ENCODE assay signal across 8 cellular contexts in the genomic region with DNA sequence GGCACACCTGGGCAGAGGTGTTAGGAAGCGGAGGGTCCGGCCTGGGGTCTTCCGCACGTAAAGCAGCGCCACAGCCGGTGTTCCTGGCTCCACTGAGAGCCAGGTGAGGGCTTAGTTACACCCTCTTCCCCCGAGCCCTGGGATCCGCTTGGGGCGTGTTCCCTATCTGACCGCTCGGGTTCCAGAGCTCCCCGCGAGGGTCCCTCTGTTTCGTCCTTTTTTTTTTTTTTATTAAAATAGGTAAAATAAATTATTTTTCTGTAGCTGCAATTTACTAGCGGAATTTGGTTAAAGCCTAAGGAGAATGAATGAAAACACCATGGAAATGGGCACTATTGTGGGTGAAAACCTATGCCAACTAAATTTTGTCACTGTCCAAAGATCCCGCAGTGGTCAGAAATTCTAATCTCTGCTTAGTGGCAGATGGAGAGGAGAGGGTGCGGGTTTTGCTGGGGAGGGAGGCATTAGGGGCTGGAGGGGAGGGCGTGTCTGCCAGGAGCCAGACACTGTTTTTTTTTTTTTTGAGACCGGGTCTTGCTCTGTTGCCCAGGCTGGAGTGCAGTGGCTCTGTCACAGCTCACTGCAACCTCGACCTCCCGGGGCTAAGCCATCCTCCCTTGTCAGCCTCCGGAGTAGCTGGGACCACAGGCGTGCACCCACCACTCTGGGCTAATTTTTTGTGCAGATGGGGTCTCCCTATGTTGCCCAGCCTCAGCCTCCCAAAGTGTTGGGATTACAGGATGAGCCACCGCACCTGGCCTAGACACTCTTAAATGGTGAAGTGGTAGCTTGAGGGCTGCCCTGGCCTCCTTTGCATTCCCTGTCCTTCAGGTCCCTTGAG. TPM values are rescaled to one million over a fixed set of nuclear protein-coding genes. Genes with fewer than 3 reads are reported as not detected.
A peak's percentile ranks its signal among the peaks of the same experiment; 100 is the strongest.
DNase-seq lines count a peak whose midpoint lies in the region; ATAC-seq and TF ChIP-seq lines count a peak whose summit lies in the region.

No MANE protein-coding gene starts in this region.

- peak overlapping the region; percentile 93 for H3K4me3 ChIP-seq in skeletal muscle cell (ENCODE audit: low read depth, low read length)

- ATAC-seq in GM18873 (IDR thresholded peaks at IDR 0.05; ENCODE audit: low FRiP score, unreplicated experiment), result peak; percentile 6
- ATAC-seq in HG02870 (IDR thresholded peaks at IDR 0.05; ENCODE audit: unreplicated experiment), result peak; percentile 4
- ATAC-seq in left lobe of liver, result no peak

- no peaks in the 10 kb centered on the region for H3K36me3 Mint-ChIP-seq in glutamatergic neuron (ENCODE audit: unreplicated experiment)

- peaks cover 12% of the 10 kb centered on the region for H3K27me3 Mint-ChIP-seq in glutamatergic neuron (ENCODE audit: unreplicated experiment)

- TF ChIP-seq CTCF in VCaP (conservative IDR thresholded peaks at IDR 0.05), result no peak
- TF ChIP-seq CTCF in glutamatergic neuron (IDR thresholded peaks at IDR 0.05; ENCODE audit: partially characterized antibody, unreplicated experiment), result no peak

- H3K4me3 Mint-ChIP-seq in glutamatergic neuron (ENCODE audit: unreplicated experiment), result peak overlapping the region; percentile 88

- H3K4me1 Mint-ChIP-seq in glutamatergic neuron (ENCODE audit: low read depth, unreplicated experiment), result peaks cover 2% of the 10 kb centered on the region

- DNase-seq in glutamatergic neuron (peak; percentile 18), skeletal muscle cell (ENCODE audit: low read depth) (no peak), T1000 (lab: John Stamatoyannopoulos, UW) (no peak), NCI-H2081 (lab: John Stamatoyannopoulos, UW) (no peak), left lobe of liver (ENCODE audit: low spot score) (no peak)

- H3K27ac Mint-ChIP-seq in glutamatergic neuron (ENCODE audit: unreplicated experiment), result peak overlapping the region; percentile 64

- H3K27ac ChIP-seq in VCaP, result peak overlapping the region; percentile 87

- H3K9me3 Mint-ChIP-seq in glutamatergic neuron (ENCODE audit: unreplicated experiment), result peaks cover 5% of the 10 kb centered on the region

RNA-seq across cellular contexts. Expression of a gene that starts 0.8 kb away (rescaled TPM):
- total RNA-seq in glutamatergic neuron (ENCODE audit: unreplicated experiment), result 24.9 TPM
- 5.8 TPM for total RNA-seq in left lobe of liver
